In the genomic region with DNA sequence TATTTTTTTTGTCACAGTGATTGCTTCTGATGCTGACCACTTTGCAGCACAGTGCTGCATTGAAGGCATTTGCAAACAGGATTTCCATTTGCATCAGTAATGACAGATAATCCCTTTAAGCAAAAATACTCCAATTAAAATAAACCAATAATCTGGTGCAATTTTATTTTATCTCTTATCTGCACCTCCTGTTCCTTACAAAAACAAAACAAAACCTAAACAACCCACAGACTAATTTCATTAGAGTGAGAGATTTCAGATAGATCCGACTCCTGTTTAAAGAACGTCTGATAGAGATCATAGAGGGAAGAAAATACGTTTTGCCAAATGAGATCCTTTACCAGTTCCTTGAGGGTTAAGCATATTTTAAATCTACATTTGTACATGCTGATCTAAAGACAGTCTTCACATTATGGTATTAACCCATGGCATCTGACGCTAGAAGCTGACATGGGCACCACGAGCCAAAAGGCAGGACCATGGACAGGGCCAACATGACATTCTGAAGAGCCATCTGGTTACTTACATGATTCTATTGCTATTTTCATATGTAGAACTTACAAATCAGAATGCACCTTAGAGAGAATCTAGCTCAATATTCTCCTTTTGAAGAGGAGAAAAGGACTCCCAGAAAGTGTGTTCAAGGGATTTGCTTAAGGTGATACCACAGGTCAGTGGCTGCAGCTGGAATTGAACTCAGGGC, we compare ENCODE assay signal across 14 cellular contexts.
DNase-seq lines count a peak whose midpoint lies in the region; ATAC-seq and TF ChIP-seq lines count a peak whose summit lies in the region.
"Had no signal": no experiment of that assay in that cellular context is flagged by ENCODE, and none has a peak within 500 bp of the region (broad histone marks: within the 10 kb centered on the region; RNA-seq: fewer than 3 reads in every experiment).

No MANE protein-coding gene starts in this region.

- peaks cover 2% of the 10 kb centered on the region for H3K27me3 Mint-ChIP-seq in activated T-helper 2 cell treated with anti-CD3 and anti-CD28 coated beads, Interferon-gamma antibody, Interleukin-2, Interleukin-4, amounts not matched to agents 10 μg/mL and 5 μg/mL and 100 μg/mL, durations not matched to agents 14 hours and 24 hours and 36 hours (ENCODE audit: low read depth)

- no peaks in the 10 kb centered on the region for H3K9me3 Mint-ChIP-seq in activated T-helper 2 cell treated with anti-CD3 and anti-CD28 coated beads, Interferon-gamma antibody, Interleukin-2, Interleukin-4, amounts not matched to agents 10 μg/mL and 5 μg/mL and 100 μg/mL, durations not matched to agents 14 hours and 24 hours and 36 hours
- H3K9me3 Mint-ChIP-seq: stimulated activated naive CD8-positive, alpha-beta T cell treated with anti-CD3 and anti-CD28 coated beads, Interleukin-15, Interleukin-2, amounts not matched to agents 100 ng/mL and 50 ng/mL, for 24 hours; T-helper 1 cell treated with Interleukin-12 subunit alpha and Interleukin-12 subunit beta and Interleukin-4 antibody, amounts not matched to agents 30 μg/mL and 1 μg/mL, for 36 hours had no signal

- no peaks in the 10 kb centered on the region for H3K79me2 ChIP-seq in GM23248 (ENCODE audit: insufficient read depth)

- POLR2A ChIA-PET in A673 (lab: Charles Lee; ENCODE audit: low non-redundant PET) = no interaction called here

- in situ Hi-C loops in GM23248 (cut with MboI) = no loop called here

- H3K27me3 ChIP-seq in A673 (replicated peaks; ENCODE audit: insufficient read depth, low read depth, low read length, poor library complexity) = peaks cover 21% of the 10 kb centered on the region
- no peaks in the 10 kb centered on the region for H3K27me3 ChIP-seq in GM23248 (replicated peaks; ENCODE audit: insufficient read depth)

- H3K4me1 Mint-ChIP-seq in activated T-helper 2 cell treated with anti-CD3 and anti-CD28 coated beads, Interferon-gamma antibody, Interleukin-2, Interleukin-4, amounts not matched to agents 10 μg/mL and 5 μg/mL and 100 μg/mL, durations not matched to agents 14 hours and 24 hours and 36 hours (ENCODE audit: low read depth) = no peaks in the 10 kb centered on the region
- H3K4me1 Mint-ChIP-seq: activated CD8-positive, alpha-beta memory T cell treated with anti-CD3 and anti-CD28 coated beads, Interleukin-2, amount 10 ng/mL, durations not matched to agents 7 days and 5 days had no signal

- no peaks in the 10 kb centered on the region for H3K9me3 ChIP-seq in A673 (ENCODE audit: low read depth, low read length, poor library complexity, severe bottlenecking)
- no peaks in the 10 kb centered on the region for H3K9me3 ChIP-seq in GM23248 (ENCODE audit: low read depth)

- H3K27ac ChIP-seq in A673 (ENCODE audit: low read depth, low read length, poor library complexity, severe bottlenecking) (no peak overlapping the region), GM23248 (no peak overlapping the region)

- no peaks in the 10 kb centered on the region for H3K36me3 Mint-ChIP-seq in activated T-helper 2 cell treated with anti-CD3 and anti-CD28 coated beads, Interferon-gamma antibody, Interleukin-2, Interleukin-4, amounts not matched to agents 10 μg/mL and 5 μg/mL and 100 μg/mL, durations not matched to agents 14 hours and 24 hours and 36 hours (ENCODE audit: low read depth)
- H3K36me3 Mint-ChIP-seq: activated CD8-positive, alpha-beta memory T cell treated with anti-CD3 and anti-CD28 coated beads, Interleukin-2, amount 10 ng/mL, durations not matched to agents 7 days and 5 days had no signal

- CTCF ChIA-PET in A673 (lab: Charles Lee) = no interaction called here

- no peak overlapping the region for H3K27ac Mint-ChIP-seq in activated T-helper 2 cell treated with anti-CD3 and anti-CD28 coated beads, Interferon-gamma antibody, Interleukin-2, Interleukin-4, amounts not matched to agents 10 μg/mL and 5 μg/mL and 100 μg/mL, durations not matched to agents 14 hours and 24 hours and 36 hours
- H3K27ac Mint-ChIP-seq: activated CD8-positive, alpha-beta memory T cell treated with anti-CD3 and anti-CD28 coated beads, Interleukin-2, amount 10 ng/mL, durations not matched to agents 7 days and 5 days; stimulated activated naive CD8-positive, alpha-beta T cell treated with anti-CD3 and anti-CD28 coated beads, Interleukin-15, Interleukin-2, amounts not matched to agents 100 ng/mL and 50 ng/mL, for 24 hours; T-helper 1 cell treated with Interleukin-12 subunit alpha and Interleukin-12 subunit beta and Interleukin-4 antibody, amounts not matched to agents 30 μg/mL and 1 μg/mL, for 36 hours had no signal

- WGBS in GM23248 (ENCODE audit: low coverage in 1 of 2, low lambda C conversion rate in 2 of 2, missing lambda C conversion rate in 2 of 2), 2 experiments = 15 to 22% methylated on average over 5 of the region's 5 CpGs

- no peak overlapping the region for H3K4me3 Mint-ChIP-seq in activated T-helper 2 cell treated with anti-CD3 and anti-CD28 coated beads, Interferon-gamma antibody, Interleukin-2, Interleukin-4, amounts not matched to agents 10 μg/mL and 5 μg/mL and 100 μg/mL, durations not matched to agents 14 hours and 24 hours and 36 hours (ENCODE audit: low read depth)
- H3K4me3 Mint-ChIP-seq: activated CD8-positive, alpha-beta memory T cell treated with anti-CD3 and anti-CD28 coated beads, Interleukin-2, amount 10 ng/mL, durations not matched to agents 7 days and 5 days; stimulated activated naive CD8-positive, alpha-beta T cell treated with anti-CD3 and anti-CD28 coated beads, Interleukin-15, Interleukin-2, amounts not matched to agents 100 ng/mL and 50 ng/mL, for 24 hours; T-helper 1 cell treated with Interleukin-12 subunit alpha and Interleukin-12 subunit beta and Interleukin-4 antibody, amounts not matched to agents 30 μg/mL and 1 μg/mL, for 36 hours had no signal

- H3K4me2 ChIP-seq in GM23248 (ENCODE audit: unreplicated experiment) = no peak overlapping the region

- no peak overlapping the region for H2AFZ ChIP-seq in GM23248

- intact Hi-C loops in A673 (cut with micrococcal nuclease; ENCODE audit: unreplicated experiment) = no loop called here
- intact Hi-C loops in activated T-helper 2 cell treated with anti-CD3 and anti-CD28 coated beads, Interferon-gamma antibody, Interleukin-2, Interleukin-4, amounts not matched to agents 10 μg/mL and 5 μg/mL and 100 μg/mL, durations not matched to agents 14 hours and 24 hours and 36 hours (cut with micrococcal nuclease) = no loop called here

- H3K4me3 ChIP-seq in A673 (ENCODE audit: low read depth, low read length, poor library complexity, severe bottlenecking) (no peak overlapping the region), GM23248 (no peak overlapping the region)

- DNase-seq in A673 (ENCODE audit: low spot score) (peak; percentile 41), GM23248 (peak; percentile 43), RPMI7951 (ENCODE audit: low read depth) (peak; percentile 33), fibroblast of peridontal ligament (ENCODE audit: extremely low read depth) (peak; percentile 48), occipital lobe (lab: John Stamatoyannopoulos, UW) (no peak)
- no peak for DNase-seq in activated T-helper 2 cell treated with anti-CD3 and anti-CD28 coated beads, Interferon-gamma antibody, Interleukin-2, Interleukin-4, amounts not matched to agents 10 μg/mL and 5 μg/mL and 100 μg/mL, durations not matched to agents 14 hours and 24 hours and 36 hours (ENCODE audit: low spot score)
- DNase-seq: activated CD8-positive, alpha-beta memory T cell treated with anti-CD3 and anti-CD28 coated beads, Interleukin-2, amount 10 ng/mL, durations not matched to agents 7 days and 5 days; C1 segment of cervical spinal cord; NCI-H2081 treated with DMSO at 0.1 percent for 48 hours; stimulated activated CD4-positive, alpha-beta T cell treated with anti-CD3 and anti-CD28 coated beads, Interleukin-4, amount 100 ng/mL, for 4 hours had no signal

- no peak overlapping the region for H3K9ac ChIP-seq in GM23248

- BruUV-seq in A673 (replicated peaks; lab: Mats Ljungman, UMichigan) = no TSS peak

- ATAC-seq in GM18870 (IDR thresholded peaks at IDR 0.05; ENCODE audit: unreplicated experiment) = no peak
- ATAC-seq in activated CD4-positive, CD25-positive, alpha-beta regulatory T cell treated with anti-CD3 and anti-CD28 coated beads, Interleukin-2, amount 50 U/mL, for 24 hours = no peak
- ATAC-seq: activated CD8-positive, alpha-beta memory T cell treated with anti-CD3 and anti-CD28 coated beads, Interleukin-2, amount 10 ng/mL, durations not matched to agents 7 days and 5 days had no signal

- TF ChIP-seq CTCF in A673 (conservative IDR thresholded peaks at IDR 0.05; ENCODE audit: low read depth, low read length) = no peak

- no peaks in the 10 kb centered on the region for H3F3A ChIP-seq in GM23248 (ENCODE audit: insufficient read depth)

- H4K20me1 ChIP-seq in GM23248 (ENCODE audit: insufficient read depth) = no peaks in the 10 kb centered on the region

- H3K36me3 ChIP-seq in A673 (ENCODE audit: insufficient read depth, low read length, poor library complexity, severe bottlenecking) = no peaks in the 10 kb centered on the region
- H3K36me3 ChIP-seq in GM23248 (ENCODE audit: low read depth) = no peaks in the 10 kb centered on the region

- H3K4me1 ChIP-seq in A673 (ENCODE audit: insufficient read depth, low read length, poor library complexity, severe bottlenecking) = no peaks in the 10 kb centered on the region
- no peaks in the 10 kb centered on the region for H3K4me1 ChIP-seq in GM23248 (ENCODE audit: insufficient read depth)

- H3K9me2 ChIP-seq in GM23248 (ENCODE audit: insufficient read depth) = no peaks in the 10 kb centered on the region

Comparison
In these comparisons a context has a peak if more than half of its experiments do, and no peak if none do; other contexts are left out.
1. DNase-seq: peak in A673 (single experiment), GM23248 (single experiment), RPMI7951 (single experiment) and fibroblast of peridontal ligament (single experiment); none in activated T-helper 2 cell treated with anti-CD3 and anti-CD28 coated beads, Interferon-gamma antibody, Interleukin-2, Interleukin-4, amounts not matched to agents 10 μg/mL and 5 μg/mL and 100 μg/mL, durations not matched to agents 14 hours and 24 hours and 36 hours (single experiment) and occipital lobe (single experiment).